14 cellular contexts compared by ENCODE assay signal in the genomic region with DNA sequence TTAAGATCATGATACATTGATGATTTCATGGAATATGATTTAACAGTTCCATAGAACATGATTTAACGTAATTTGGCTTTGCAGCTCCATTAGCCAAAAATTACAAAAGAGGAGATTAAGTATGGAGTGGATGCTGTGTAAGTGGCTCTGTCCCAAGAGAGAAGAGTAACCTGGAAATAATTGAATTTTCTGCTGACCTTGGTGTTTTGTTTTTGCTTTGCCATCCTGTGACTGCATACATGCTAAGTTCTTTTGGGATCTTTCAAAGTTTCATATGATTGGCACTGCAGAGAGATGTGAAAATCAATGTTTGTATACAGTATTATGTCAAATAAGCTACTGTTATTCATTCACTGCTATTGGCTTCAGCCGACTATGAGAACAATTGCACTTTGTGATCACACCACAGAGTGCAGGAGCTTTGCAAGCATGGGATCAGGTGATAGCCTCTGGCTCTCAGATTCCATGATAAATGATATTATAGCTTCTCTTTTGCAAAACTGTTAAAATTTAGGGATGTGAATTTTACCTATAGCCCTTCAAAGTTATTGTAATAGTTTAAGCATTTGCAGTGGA. TPM values are rescaled to one million over a fixed set of nuclear protein-coding genes. Genes with fewer than 3 reads are reported as not detected.
A peak's percentile ranks its signal among the peaks of the same experiment; 100 is the strongest.
DNase-seq lines count a peak whose midpoint lies in the region; ATAC-seq lines count a peak whose summit lies in the region.
"Had no signal": no experiment of that assay in that cellular context is flagged by ENCODE, and none has a peak within 500 bp of the region (broad histone marks: within the 10 kb centered on the region; RNA-seq: fewer than 3 reads in every experiment).

No MANE protein-coding gene starts in this region.

- no peak for ATAC-seq in HG02571 (IDR thresholded peaks at IDR 0.05; ENCODE audit: unreplicated experiment)
- ATAC-seq: CD8-positive, alpha-beta T cell had no signal

- in situ Hi-C loops in SK-MEL-5 (cut with HindIII; ENCODE audit: low pct_unique_long_range_greater_than_20kb, low sequenced_read_pairs), result no loop called here

- DNase-seq in COLO829 (ENCODE audit: low spot score), result peak; percentile 75
- peak; percentile 95 for DNase-seq in SK-MEL-5 (ENCODE audit: low read depth, low spot score)
- DNase-seq in medulla oblongata (ENCODE audit: extremely low spot score), result peak; percentile 22
- DNase-seq in EL, result no peak
- no peak for DNase-seq in NAMALWA (ENCODE audit: low spot score)
- DNase-seq: Calu3; CD4-positive, CD25-positive, alpha-beta regulatory T cell; CD8-positive, alpha-beta T cell; COR-L47; DMS53; DMS79 treated with DMSO at 0.1 percent for 48 hours; GOT3; HFFc6 had no signal

RNA-seq across cellular contexts. Expression of gene TMEM87B, which starts 46.1 kb away (rescaled TPM):
- total RNA-seq in SK-MEL-5 (2014; rRNA removed; shearing (Covaris generic)), result 27.4 and 29.8 TPM in 2 replicates
- polyA plus RNA-seq in SK-MEL-5 (2015; cell fraction: cytosol; rRNA removed), result 18.2 and 23.3 TPM in 2 replicates
- 34.0 and 38.9 TPM in 2 replicates for polyA plus RNA-seq in SK-MEL-5 (2015; cell fraction: nucleus; rRNA removed)

Comparison
In these comparisons a context has a peak if more than half of its experiments do, and no peak if none do; other contexts are left out.
1. DNase-seq: peak in COLO829 (single experiment), SK-MEL-5 (single experiment) and medulla oblongata (single experiment); none in EL (single experiment) and NAMALWA (single experiment).